Comparison of ENCODE assay signal across 2 cellular contexts in the genomic region with DNA sequence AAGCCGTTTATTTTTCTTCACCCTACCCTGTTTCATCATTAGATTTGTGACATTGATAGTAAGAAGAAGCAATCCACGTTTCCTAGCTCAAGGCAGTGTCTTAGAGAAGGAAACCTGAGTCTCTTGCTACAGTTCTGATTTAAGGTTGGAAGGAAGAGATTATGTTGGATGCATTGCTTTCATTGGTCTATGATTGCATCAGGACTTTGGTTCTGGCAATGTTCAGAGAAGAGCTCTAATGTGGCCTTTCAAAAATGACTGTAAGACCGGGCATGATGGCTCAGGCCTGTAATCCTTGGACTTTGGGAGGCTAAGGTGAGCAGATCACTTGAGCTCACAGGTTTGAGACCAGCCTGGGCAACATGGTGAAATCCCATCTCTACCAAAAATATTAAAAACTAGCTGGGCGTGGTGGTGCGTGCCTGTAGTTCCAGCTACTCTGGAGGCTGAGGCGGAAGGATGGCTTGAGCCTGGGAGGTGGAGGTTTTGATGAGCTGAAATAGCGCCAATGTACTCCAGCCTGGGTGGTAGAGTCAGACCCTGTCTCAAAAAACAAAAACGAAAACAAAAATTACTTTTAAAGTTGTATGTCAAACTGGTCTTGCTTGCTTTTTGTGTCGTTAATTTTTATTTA.
TF ChIP-seq lines count a peak whose summit lies in the region.

No MANE protein-coding gene starts in this region.

TF ChIP-seq in IMR-90, 13 proteins besides CTCF, POLR2A, EP300 and RAD21:
- no peak for TF ChIP-seq CEBPB (IDR thresholded peaks at IDR 0.05; ENCODE audit: low read depth, low read length)
- TF ChIP-seq RCOR1 (IDR thresholded peaks at IDR 0.05; ENCODE audit: insufficient replicate concordance, low read length): no peak
- no peak for TF ChIP-seq MXI1 (IDR thresholded peaks at IDR 0.05; ENCODE audit: borderline replicate concordance, low read depth, low read length)
- no peak for TF ChIP-seq BHLHE40 (IDR thresholded peaks at IDR 0.05; ENCODE audit: low read depth, low read length)
- no peak for TF ChIP-seq CHD1 (IDR thresholded peaks at IDR 0.05; ENCODE audit: low read depth, low read length)
- TF ChIP-seq FOS (IDR thresholded peaks at IDR 0.05; ENCODE audit: low read depth, low read length): no peak
- TF ChIP-seq, protein P1, sequence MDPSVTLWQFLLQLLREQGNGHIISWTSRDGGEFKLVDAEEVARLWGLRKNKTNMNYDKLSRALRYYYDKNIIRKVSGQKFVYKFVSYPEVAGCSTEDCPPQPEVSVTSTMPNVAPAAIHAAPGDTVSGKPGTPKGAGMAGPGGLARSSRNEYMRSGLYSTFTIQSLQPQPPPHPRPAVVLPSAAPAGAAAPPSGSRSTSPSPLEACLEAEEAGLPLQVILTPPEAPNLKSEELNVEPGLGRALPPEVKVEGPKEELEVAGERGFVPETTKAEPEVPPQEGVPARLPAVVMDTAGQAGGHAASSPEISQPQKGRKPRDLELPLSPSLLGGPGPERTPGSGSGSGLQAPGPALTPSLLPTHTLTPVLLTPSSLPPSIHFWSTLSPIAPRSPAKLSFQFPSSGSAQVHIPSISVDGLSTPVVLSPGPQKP (IDR thresholded peaks at IDR 0.05; ENCODE audit: borderline replicate concordance, low read depth, low read length): no peak

TF ChIP-seq in SK-N-SH, 30 proteins besides CTCF, POLR2A, EP300 and RAD21:
- TF ChIP-seq MEF2A (IDR thresholded peaks at IDR 0.05; ENCODE audit: borderline replicate concordance, low read depth) (no peak), FOXJ3 (CRISPR knock-in tag; IDR thresholded peaks at IDR 0.05) (no peak), TAF1 (IDR thresholded peaks at IDR 0.05; ENCODE audit: borderline replicate concordance, low read depth, low read length) (no peak), NFIC (IDR thresholded peaks at IDR 0.05; ENCODE audit: borderline replicate concordance) (no peak), PBX3 (IDR thresholded peaks at IDR 0.05) (no peak), ELF1 (IDR thresholded peaks at IDR 0.05) (no peak), RFX5 (IDR thresholded peaks at IDR 0.05; ENCODE audit: low read length) (no peak), REST (IDR thresholded peaks at IDR 0.05; ENCODE audit: low read depth, low read length) (no peak), FOSL2 (IDR thresholded peaks at IDR 0.05; ENCODE audit: borderline replicate concordance, low read depth) (no peak), YY1 (IDR thresholded peaks at IDR 0.05; ENCODE audit: low read depth) (no peak), NRF1 (IDR thresholded peaks at IDR 0.05; ENCODE audit: low read depth, low read length) (no peak), CHD2 (IDR thresholded peaks at IDR 0.05; ENCODE audit: low read length, partially characterized antibody) (no peak)
- TF ChIP-seq, protein P2, sequence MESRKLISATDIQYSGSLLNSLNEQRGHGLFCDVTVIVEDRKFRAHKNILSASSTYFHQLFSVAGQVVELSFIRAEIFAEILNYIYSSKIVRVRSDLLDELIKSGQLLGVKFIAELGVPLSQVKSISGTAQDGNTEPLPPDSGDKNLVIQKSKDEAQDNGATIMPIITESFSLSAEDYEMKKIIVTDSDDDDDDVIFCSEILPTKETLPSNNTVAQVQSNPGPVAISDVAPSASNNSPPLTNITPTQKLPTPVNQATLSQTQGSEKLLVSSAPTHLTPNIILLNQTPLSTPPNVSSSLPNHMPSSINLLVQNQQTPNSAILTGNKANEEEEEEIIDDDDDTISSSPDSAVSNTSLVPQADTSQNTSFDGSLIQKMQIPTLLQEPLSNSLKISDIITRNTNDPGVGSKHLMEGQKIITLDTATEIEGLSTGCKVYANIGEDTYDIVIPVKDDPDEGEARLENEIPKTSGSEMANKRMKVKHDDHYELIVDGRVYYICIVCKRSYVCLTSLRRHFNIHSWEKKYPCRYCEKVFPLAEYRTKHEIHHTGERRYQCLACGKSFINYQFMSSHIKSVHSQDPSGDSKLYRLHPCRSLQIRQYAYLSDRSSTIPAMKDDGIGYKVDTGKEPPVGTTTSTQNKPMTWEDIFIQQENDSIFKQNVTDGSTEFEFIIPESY (IDR thresholded peaks at IDR 0.05; ENCODE audit: borderline replicate concordance, low read depth): no peak
- TF ChIP-seq, protein P3, sequence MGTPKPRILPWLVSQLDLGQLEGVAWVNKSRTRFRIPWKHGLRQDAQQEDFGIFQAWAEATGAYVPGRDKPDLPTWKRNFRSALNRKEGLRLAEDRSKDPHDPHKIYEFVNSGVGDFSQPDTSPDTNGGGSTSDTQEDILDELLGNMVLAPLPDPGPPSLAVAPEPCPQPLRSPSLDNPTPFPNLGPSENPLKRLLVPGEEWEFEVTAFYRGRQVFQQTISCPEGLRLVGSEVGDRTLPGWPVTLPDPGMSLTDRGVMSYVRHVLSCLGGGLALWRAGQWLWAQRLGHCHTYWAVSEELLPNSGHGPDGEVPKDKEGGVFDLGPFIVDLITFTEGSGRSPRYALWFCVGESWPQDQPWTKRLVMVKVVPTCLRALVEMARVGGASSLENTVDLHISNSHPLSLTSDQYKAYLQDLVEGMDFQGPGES (IDR thresholded peaks at IDR 0.05; ENCODE audit: low read depth, low read length): no peak
